Comparison of ENCODE assay signal across 1 cellular context in the genomic region with DNA sequence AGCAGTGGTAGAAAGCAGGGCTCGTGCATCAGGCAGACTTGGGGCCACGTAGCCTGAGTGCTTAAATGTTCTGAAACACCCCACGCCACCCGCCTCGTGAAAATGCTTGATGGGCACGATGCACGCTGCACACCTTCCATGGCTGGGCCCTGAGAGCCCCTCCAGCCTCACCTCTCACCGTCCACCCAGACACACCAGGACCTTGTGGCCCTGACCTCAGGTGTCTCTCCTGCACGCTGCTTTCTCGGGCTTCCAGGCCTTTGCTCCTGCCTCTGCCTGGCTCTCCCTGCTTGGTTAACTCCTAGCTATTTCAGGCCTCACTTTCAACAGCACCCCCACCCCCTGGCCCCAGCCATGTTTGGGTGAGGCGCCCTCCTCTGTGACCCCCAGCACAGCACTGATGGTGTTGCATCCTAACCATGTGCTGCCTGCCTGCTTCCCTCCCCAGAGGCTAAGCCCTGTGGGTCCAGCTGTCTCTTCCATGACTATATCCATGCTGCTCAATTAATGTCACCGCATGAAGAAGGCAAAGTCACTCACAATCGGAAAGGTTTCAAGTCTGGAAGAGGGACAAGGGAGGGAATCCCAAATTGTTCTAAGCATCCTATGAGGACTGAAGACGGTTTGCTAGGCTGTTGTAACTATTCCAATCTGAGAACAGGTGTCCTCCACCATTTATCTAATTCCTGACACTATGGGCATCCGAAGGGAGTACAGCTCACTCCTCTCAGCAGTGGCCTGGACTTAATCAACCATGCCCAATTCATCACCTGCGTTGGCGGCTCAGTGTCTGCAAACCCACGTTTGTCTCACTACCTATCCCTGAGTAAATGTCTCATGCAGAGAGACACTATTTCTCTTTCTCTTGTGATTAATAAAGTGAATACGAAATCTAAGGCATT.
TF ChIP-seq lines count a peak whose summit lies in the region.

No MANE protein-coding gene starts in this region.

TF ChIP-seq in GM23338, 12 proteins besides CTCF, POLR2A, EP300 and RAD21 (continued from another document):
- TF ChIP-seq, protein P1, sequence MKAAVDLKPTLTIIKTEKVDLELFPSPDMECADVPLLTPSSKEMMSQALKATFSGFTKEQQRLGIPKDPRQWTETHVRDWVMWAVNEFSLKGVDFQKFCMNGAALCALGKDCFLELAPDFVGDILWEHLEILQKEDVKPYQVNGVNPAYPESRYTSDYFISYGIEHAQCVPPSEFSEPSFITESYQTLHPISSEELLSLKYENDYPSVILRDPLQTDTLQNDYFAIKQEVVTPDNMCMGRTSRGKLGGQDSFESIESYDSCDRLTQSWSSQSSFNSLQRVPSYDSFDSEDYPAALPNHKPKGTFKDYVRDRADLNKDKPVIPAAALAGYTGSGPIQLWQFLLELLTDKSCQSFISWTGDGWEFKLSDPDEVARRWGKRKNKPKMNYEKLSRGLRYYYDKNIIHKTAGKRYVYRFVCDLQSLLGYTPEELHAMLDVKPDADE (IDR thresholded peaks at IDR 0.05) = no peak
- TF ChIP-seq ZNF331 (CRISPR knock-in tag; IDR thresholded peaks at IDR 0.05; ENCODE audit: low read depth) = no peak
